ENCODE assay signal across 1 cellular context in genomic region chr9:125460883-125461475, GRCh38.
TF ChIP-seq lines count a peak whose summit lies in the region.

No MANE protein-coding gene starts in this region.

TF ChIP-seq in IMR-90, 13 proteins besides CTCF, POLR2A, EP300 and RAD21:
- TF ChIP-seq CEBPB (IDR thresholded peaks at IDR 0.05; ENCODE audit: low read depth, low read length) (peak; percentile 68), BHLHE40 (IDR thresholded peaks at IDR 0.05; ENCODE audit: low read depth, low read length) (0 out of 2 replicates have a peak, but pooled peaks have one; percentile 8), NFE2L2 (IDR thresholded peaks at IDR 0.05; ENCODE audit: low read depth, low read length) (peak; percentile 80), SMC3 (IDR thresholded peaks at IDR 0.05; ENCODE audit: low read depth, low read length) (no peak), FOS (IDR thresholded peaks at IDR 0.05; ENCODE audit: low read depth, low read length) (peak; percentile 55), USF2 (IDR thresholded peaks at IDR 0.05; ENCODE audit: low read depth, low read length) (no peak), MXI1 (IDR thresholded peaks at IDR 0.05; ENCODE audit: borderline replicate concordance, low read depth, low read length) (peak; percentile 25; the same call in 1 of the 2 replicates)
